12 cellular contexts compared by ENCODE assay signal in the genomic region with DNA sequence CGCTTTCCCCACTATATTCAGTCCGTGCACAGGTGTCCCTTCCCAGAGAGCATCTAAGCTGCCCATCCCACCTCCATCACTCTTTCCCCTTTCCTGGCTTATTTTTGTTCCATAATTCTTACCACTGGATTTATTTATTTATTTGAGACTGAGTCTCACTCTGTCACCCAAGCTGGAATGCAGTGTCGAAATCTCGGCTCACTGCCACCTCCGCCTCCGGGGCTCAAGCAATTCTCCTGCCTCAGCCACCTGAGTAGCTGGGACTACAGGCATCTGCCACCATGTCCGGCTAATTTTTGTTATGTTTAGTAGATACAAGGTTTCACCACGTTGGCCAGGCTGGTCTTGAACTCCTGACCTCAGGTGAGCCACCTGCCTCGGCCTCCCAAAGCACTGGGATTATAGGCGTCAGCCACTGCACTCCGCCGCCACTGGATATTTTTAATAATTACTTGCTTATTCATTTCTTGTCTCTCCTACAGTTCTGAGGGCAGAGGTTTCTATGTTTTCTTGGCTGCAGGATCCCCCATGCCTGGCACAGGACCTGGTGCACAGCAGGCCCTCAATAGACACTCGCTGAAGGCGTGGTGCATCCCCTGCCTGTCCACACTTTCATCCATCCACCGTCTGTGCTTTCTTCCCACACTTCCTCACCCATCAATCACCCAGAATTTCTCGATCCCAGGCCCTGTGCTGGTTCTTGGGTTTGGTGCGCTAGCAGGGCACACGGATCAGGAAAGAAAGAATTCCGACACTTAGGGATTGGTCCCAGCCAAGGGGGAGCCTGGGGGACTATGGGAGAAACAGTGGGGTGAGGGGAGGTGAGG. TPM values are rescaled to one million over a fixed set of nuclear protein-coding genes. Genes with fewer than 3 reads are reported as not detected.
DNase-seq lines count a peak whose midpoint lies in the region; ATAC-seq, FAIRE-seq and TF ChIP-seq lines count a peak whose summit lies in the region.
"Had no signal": no experiment of that assay in that cellular context is flagged by ENCODE, and none has a peak within 500 bp of the region (broad histone marks: within the 10 kb centered on the region; RNA-seq: fewer than 3 reads in every experiment).

No MANE protein-coding gene starts in this region.

- H3K27ac Mint-ChIP-seq in stimulated activated naive CD8-positive, alpha-beta T cell treated with anti-CD3 and anti-CD28 coated beads, Interleukin-15, Interleukin-2, amounts not matched to agents 100 ng/mL and 50 ng/mL, for 24 hours = peak overlapping the region; percentile 54
- H3K27ac Mint-ChIP-seq: T-cell had no signal

- no peaks in the 10 kb centered on the region for H3K27me3 Mint-ChIP-seq in stimulated activated naive CD8-positive, alpha-beta T cell treated with anti-CD3 and anti-CD28 coated beads, Interleukin-15, Interleukin-2, amounts not matched to agents 100 ng/mL and 50 ng/mL, for 24 hours
- H3K27me3 Mint-ChIP-seq: T-cell had no signal

- no peak overlapping the region for H3K4me3 Mint-ChIP-seq in stimulated activated naive CD8-positive, alpha-beta T cell treated with anti-CD3 and anti-CD28 coated beads, Interleukin-15, Interleukin-2, amounts not matched to agents 100 ng/mL and 50 ng/mL, for 24 hours
- H3K4me3 Mint-ChIP-seq: T-cell had no signal

- no peak for ATAC-seq in stimulated activated naive CD8-positive, alpha-beta T cell treated with anti-CD3 and anti-CD28 coated beads, Interleukin-15, Interleukin-2, amounts not matched to agents 100 U/mL and 50 U/mL, for 24 hours
- ATAC-seq: gastroesophageal sphincter, right cardiac atrium, T-cell had no signal

- H3K4me1 Mint-ChIP-seq in stimulated activated naive CD8-positive, alpha-beta T cell treated with anti-CD3 and anti-CD28 coated beads, Interleukin-15, Interleukin-2, amounts not matched to agents 100 ng/mL and 50 ng/mL, for 24 hours (ENCODE audit: low read depth) = peaks cover 27% of the 10 kb centered on the region

- H3K27ac ChIP-seq in mucosa of rectum (ENCODE audit: low read depth in 2 of 2, low read length in 2 of 2) = peak overlapping the region; percentile 92 to 93
- H3K27ac ChIP-seq: gastroesophageal sphincter had no signal

- FAIRE-seq in bronchial epithelial cell (lab: Jason Lieb, UNC) = no peak

- no peaks in the 10 kb centered on the region for H3K9me3 Mint-ChIP-seq in stimulated activated naive CD8-positive, alpha-beta T cell treated with anti-CD3 and anti-CD28 coated beads, Interleukin-15, Interleukin-2, amounts not matched to agents 100 ng/mL and 50 ng/mL, for 24 hours
- H3K9me3 Mint-ChIP-seq: T-cell had no signal

- H3K9ac ChIP-seq in mucosa of rectum (ENCODE audit: low read depth in 1 of 2, low read length in 2 of 2) = peak overlapping the region in 1 of 2 donors; percentile 49

- TF ChIP-seq CTCF in bronchial epithelial cell (IDR thresholded peaks at IDR 0.05; ENCODE audit: insufficient read depth, low read length, severe bottlenecking) = no peak
- TF ChIP-seq CTCF in GM10266 (IDR thresholded peaks at IDR 0.05; ENCODE audit: control insufficient read depth, insufficient read depth, low read depth, missing control alignments) = no peak

- no peaks in the 10 kb centered on the region for H3K36me3 Mint-ChIP-seq in stimulated activated naive CD8-positive, alpha-beta T cell treated with anti-CD3 and anti-CD28 coated beads, Interleukin-15, Interleukin-2, amounts not matched to agents 100 ng/mL and 50 ng/mL, for 24 hours (ENCODE audit: low read depth)
- H3K36me3 Mint-ChIP-seq: T-cell had no signal

- no peak for DNase-seq in stimulated activated naive CD8-positive, alpha-beta T cell treated with anti-CD3 and anti-CD28 coated beads, Interleukin-15, Interleukin-2, amounts not matched to agents 100 U/mL and 50 U/mL, for 24 hours
- DNase-seq in bronchial epithelial cell (ENCODE audit: low read depth) = peak; percentile 69
- DNase-seq in GM10266 (ENCODE audit: extremely low spot score) = no peak
- no peak for DNase-seq in NCI-H82 (lab: John Stamatoyannopoulos, UW)
- DNase-seq in DMS 273 treated with DMSO at 0.1 percent for 48 hours (lab: John Stamatoyannopoulos, UW) = no peak
- no peak for DNase-seq in effector CD4-positive, alpha-beta T cell
- DNase-seq: central memory CD4-positive, alpha-beta T cell had no signal

- no peaks in the 10 kb centered on the region for H3K9me3 ChIP-seq in mucosa of rectum (ENCODE audit: control insufficient read depth in 2 of 2, low read length in 2 of 2)
- H3K9me3 ChIP-seq: gastroesophageal sphincter had no signal

- H3K4me1 ChIP-seq in mucosa of rectum (ENCODE audit: control insufficient read depth in 2 of 2, insufficient read depth in 2 of 2, low read length in 2 of 2) = peaks cover 22 to 26% of the 10 kb centered on the region in 2 donors

- no peak overlapping the region for H3K4me3 ChIP-seq in bronchial epithelial cell (ENCODE audit: low read depth, low read length)
- H3K4me3 ChIP-seq in mucosa of rectum (ENCODE audit: low read length in 2 of 2) = no peak overlapping the region
- H3K4me3 ChIP-seq: gastroesophageal sphincter had no signal

- peaks cover 6% of the 10 kb centered on the region for H3K36me3 ChIP-seq in bronchial epithelial cell (ENCODE audit: control insufficient read depth, insufficient read depth, low read length)
- no peaks in the 10 kb centered on the region for H3K36me3 ChIP-seq in mucosa of rectum (ENCODE audit: control insufficient read depth in 2 of 2, insufficient read depth in 2 of 2, low read length in 2 of 2)
- H3K36me3 ChIP-seq: gastroesophageal sphincter had no signal

- H3K27me3 ChIP-seq in bronchial epithelial cell (ENCODE audit: control insufficient read depth, insufficient read depth, low read length) (no peaks in the 10 kb centered on the region), mucosa of rectum (ENCODE audit: control insufficient read depth in 2 of 2, insufficient read depth in 2 of 2, low read length in 2 of 2) (no peaks in the 10 kb centered on the region)
- H3K27me3 ChIP-seq: gastroesophageal sphincter had no signal

RNA-seq across cellular contexts. Expression of gene ADGRG1, which starts 9.9 kb away (rescaled TPM):
- total RNA-seq in bronchial epithelial cell = 21.1 and 45.3 TPM in 2 replicates

RNA-seq across cellular contexts. Expression of gene ADGRG3, which starts 49.6 kb away (rescaled TPM):
- total RNA-seq in bronchial epithelial cell = 0.13 TPM in 1 of 2 replicates, not detected in the other
